9 cellular contexts compared by ENCODE assay signal in the genomic region with DNA sequence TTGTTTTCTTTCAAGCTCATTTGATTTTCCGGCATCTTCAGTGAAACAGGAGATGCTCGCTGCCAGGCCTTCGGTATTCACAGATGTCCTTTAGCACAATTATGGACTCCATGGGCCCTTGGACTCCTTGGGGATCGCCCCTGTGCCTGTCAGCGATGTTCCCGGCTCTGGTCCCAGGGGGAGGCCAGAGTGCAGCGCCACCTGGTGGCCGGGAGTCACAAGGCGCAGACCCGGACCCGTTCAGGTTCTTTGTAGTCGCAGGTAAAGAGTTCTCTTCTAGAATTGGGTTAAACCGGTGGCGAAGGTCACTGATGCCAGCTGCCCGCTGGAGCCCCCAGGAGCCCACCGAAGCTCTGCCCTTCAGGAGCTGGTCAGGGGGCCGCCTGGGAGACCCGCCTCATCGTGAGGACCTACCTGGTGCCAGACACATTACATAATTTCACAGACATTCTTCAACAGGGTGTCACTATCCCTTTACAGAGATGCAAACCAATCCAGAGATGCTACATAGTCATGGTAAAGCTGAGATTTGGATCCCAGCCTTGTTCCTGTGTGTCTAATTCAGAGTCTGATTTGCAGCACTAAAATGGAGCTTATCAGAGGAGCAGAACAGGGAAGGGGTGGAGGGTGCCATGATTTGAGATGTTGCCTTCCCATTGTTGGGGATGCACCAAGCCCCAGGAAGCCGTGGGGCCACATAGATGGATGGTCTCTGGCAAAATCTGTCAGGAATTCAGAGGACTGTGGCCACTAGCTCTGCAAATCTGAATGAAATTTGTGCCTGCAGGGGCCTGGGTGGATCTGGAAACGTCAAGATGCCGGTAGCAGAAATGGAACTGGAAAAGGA. TPM values are rescaled to one million over a fixed set of nuclear protein-coding genes. Genes with fewer than 3 reads are reported as not detected.
DNase-seq lines count a peak whose midpoint lies in the region; ATAC-seq and TF ChIP-seq lines count a peak whose summit lies in the region.
"Had no signal": no experiment of that assay in that cellular context is flagged by ENCODE, and none has a peak within 500 bp of the region (broad histone marks: within the 10 kb centered on the region; RNA-seq: fewer than 3 reads in every experiment).

No MANE protein-coding gene starts in this region.

- H3K79me2 ChIP-seq in PC-3 (ENCODE audit: low read length) (no peaks in the 10 kb centered on the region), trophoblast cell (ENCODE audit: control insufficient read depth, insufficient read depth, low read length, poor library complexity) (no peaks in the 10 kb centered on the region)

- no peak overlapping the region for H3K23ac ChIP-seq in trophoblast cell (ENCODE audit: low read length)

- H3K9me2 ChIP-seq in PC-3 (replicated peaks; ENCODE audit: low read length), result no peaks in the 10 kb centered on the region

- POLR2A ChIA-PET in CD4-positive, alpha-beta memory T cell (lab: Charles Lee; ENCODE audit: partially characterized antibody), result interaction anchor here (0.9 to 2.9 kb wide), 5 partner anchors 22 to 197 kb away, joined by 3 to 10 read pairs (median 5); partner anchors contain the start of gene ATG16L1
- POLR2A ChIA-PET in PC-3 (lab: Charles Lee; ENCODE audit: unreplicated experiment), result no interaction called here

- H3K9ac ChIP-seq in PC-3 (ENCODE audit: low read length) (no peak overlapping the region), trophoblast cell (ENCODE audit: low read length) (no peak overlapping the region)

- H3K18ac ChIP-seq in trophoblast cell (ENCODE audit: low read length), result no peak overlapping the region

- H3K4me1 Mint-ChIP-seq in CD4-positive, alpha-beta memory T cell, result peaks cover 9 to 31% (median 17%) of the 10 kb centered on the region in 4 donors
- H3K4me1 Mint-ChIP-seq in activated T-cell treated with anti-CD3 and anti-CD28 coated beads, Interleukin-2, amount 50 U/mL, for 72 hours (ENCODE audit: low read depth), result peaks cover 18% of the 10 kb centered on the region

- H2BK12ac ChIP-seq in trophoblast cell (ENCODE audit: low read length), result no peak overlapping the region

- no peak overlapping the region for H2BK120ac ChIP-seq in trophoblast cell (ENCODE audit: insufficient read depth, low read length, poor library complexity)

- peaks cover 0 to 1% of the 10 kb centered on the region in 2 donors for H3K27me3 Mint-ChIP-seq in CD4-positive, alpha-beta memory T cell
- H3K27me3 Mint-ChIP-seq in activated T-cell treated with anti-CD3 and anti-CD28 coated beads, Interleukin-2, amount 50 U/mL, for 72 hours (ENCODE audit: low read depth), result peaks cover 6% of the 10 kb centered on the region

- H3K36me3 Mint-ChIP-seq in CD4-positive, alpha-beta memory T cell, result peaks cover 0 to 1% of the 10 kb centered on the region in 2 donors
- H3K36me3 Mint-ChIP-seq in activated T-cell treated with anti-CD3 and anti-CD28 coated beads, Interleukin-2, amount 50 U/mL, for 72 hours (ENCODE audit: insufficient read depth in 2 of 2), result no peaks in the 10 kb centered on the region

- CTCF ChIA-PET in CD4-positive, alpha-beta memory T cell (lab: Charles Lee; ENCODE audit: partially characterized antibody), result interaction anchor here (0.7 to 6.5 kb wide), 60 partner anchors 8 to 343 kb away, joined by 3 to 63 read pairs (median 4); partner anchors contain the start of gene ATG16L1
- CTCF ChIA-PET in PC-3 (lab: Charles Lee), result interaction anchor here (0.5 to 0.6 kb wide), 2 partner anchors 8 to 21 kb away, joined by 3 to 5 read pairs; no protein-coding TSS in a partner anchor

- no peak overlapping the region for H3K4me3 ChIP-seq in CD4-positive, alpha-beta memory T cell (ENCODE audit: low read length in 2 of 2)
- H3K4me3 ChIP-seq in PC-3 (ENCODE audit: low read length) (no peak overlapping the region), fibroblast of villous mesenchyme (ENCODE audit: low read depth, low read length) (no peak overlapping the region), trophoblast cell (ENCODE audit: low read depth, low read length) (no peak overlapping the region)

- no peaks in the 10 kb centered on the region for H4K20me1 ChIP-seq in PC-3 (ENCODE audit: low read length)

- H3K27me3 ChIP-seq in CD4-positive, alpha-beta memory T cell (ENCODE audit: insufficient read depth, low read length), result no peaks in the 10 kb centered on the region
- H3K27me3 ChIP-seq in PC-3 (ENCODE audit: low read length) (no peaks in the 10 kb centered on the region), trophoblast cell (ENCODE audit: insufficient read depth, low read length) (no peaks in the 10 kb centered on the region)

- H3K4me1 ChIP-seq in CD4-positive, alpha-beta memory T cell (ENCODE audit: insufficient read depth, low read length), result peaks cover 11% of the 10 kb centered on the region
- H3K4me1 ChIP-seq in PC-3 (ENCODE audit: insufficient read depth, low read length) (peaks cover 50% of the 10 kb centered on the region), trophoblast cell (ENCODE audit: control insufficient read depth in 1 of 2, insufficient read depth in 2 of 2, low read length in 2 of 2) (peaks cover 0 to 6% of the 10 kb centered on the region in 2 experiments)

- no peaks in the 10 kb centered on the region for H3K36me3 ChIP-seq in CD4-positive, alpha-beta memory T cell (ENCODE audit: insufficient read depth, low read length)
- H3K36me3 ChIP-seq in PC-3 (ENCODE audit: low read depth, low read length) (peaks cover 2% of the 10 kb centered on the region; the same call in 1 of the 2 replicates), trophoblast cell (ENCODE audit: control insufficient read depth in 1 of 2, insufficient read depth in 2 of 2, low read length in 2 of 2) (no peaks in the 10 kb centered on the region)

- peak overlapping the region in 3 of 8 donors; percentile 26 to 42 (median 26) for H3K4me3 Mint-ChIP-seq in CD4-positive, alpha-beta memory T cell
- H3K4me3 Mint-ChIP-seq in activated T-cell treated with anti-CD3 and anti-CD28 coated beads, Interleukin-2, amount 50 U/mL, for 72 hours, result peak overlapping the region in 1 of 2 donors; percentile 21

- no peaks in the 10 kb centered on the region for H3K9me3 ChIP-seq in CD4-positive, alpha-beta memory T cell (ENCODE audit: control insufficient read depth in 1 of 2, low read length in 2 of 2)
- no peaks in the 10 kb centered on the region for H3K9me3 ChIP-seq in PC-3 (ENCODE audit: low read length)
- no peaks in the 10 kb centered on the region for H3K9me3 ChIP-seq in trophoblast cell (ENCODE audit: insufficient read depth, low read depth, low read length)

- H2AFZ ChIP-seq in PC-3 (ENCODE audit: low read length) (peak overlapping the region; percentile 33; the same call in 1 of the 2 replicates), trophoblast cell (ENCODE audit: insufficient read depth, low read length, poor library complexity) (no peak overlapping the region)

- peak in 4 of 5 donors; percentile 50 to 66 (median 54) for DNase-seq in CD4-positive, alpha-beta memory T cell
- DNase-seq in H4 (ENCODE audit: low spot score) (peak; percentile 28), PC-3 (peak; percentile 62), fibroblast of villous mesenchyme (ENCODE audit: low read depth) (peak; percentile 48), trophoblast cell (peak; percentile 46 to 70), ureter (ENCODE audit: low spot score) (peak; percentile 45)
- DNase-seq in activated T-cell treated with anti-CD3 and anti-CD28 coated beads, Interleukin-2, amount 50 U/mL, for 72 hours, result peak; percentile 77 to 84

- no peak overlapping the region for H3K27ac ChIP-seq in CD4-positive, alpha-beta memory T cell (ENCODE audit: low read depth, low read length)
- H3K27ac ChIP-seq in PC-3 (ENCODE audit: low read length), result no peak overlapping the region
- H3K27ac ChIP-seq in trophoblast cell (ENCODE audit: low read depth, low read length), result no peak overlapping the region

- no peaks in the 10 kb centered on the region for H3K79me1 ChIP-seq in trophoblast cell (ENCODE audit: low read length)

- H2AK5ac ChIP-seq in trophoblast cell (ENCODE audit: low read length), result no peak overlapping the region

- H3K9me3 Mint-ChIP-seq in CD4-positive, alpha-beta memory T cell, result no peaks in the 10 kb centered on the region
- H3K9me3 Mint-ChIP-seq in activated T-cell treated with anti-CD3 and anti-CD28 coated beads, Interleukin-2, amount 50 U/mL, for 72 hours, result no peaks in the 10 kb centered on the region

- no peak overlapping the region for H4K12ac ChIP-seq in trophoblast cell (ENCODE audit: low read depth, low read length)

- no peak overlapping the region for H3K4ac ChIP-seq in trophoblast cell (ENCODE audit: low read depth, low read length)

- peaks cover 4% of the 10 kb centered on the region for H3F3A ChIP-seq in PC-3 (ENCODE audit: low read length, unreplicated experiment)

- H4K91ac ChIP-seq in trophoblast cell (ENCODE audit: low read depth, low read length), result no peak overlapping the region

- no peak overlapping the region for H2BK5ac ChIP-seq in trophoblast cell (ENCODE audit: low read depth, low read length, poor library complexity)

- TF ChIP-seq CTCF in PC-3 (conservative IDR thresholded peaks at IDR 0.05; ENCODE audit: low read depth, low read length) (peak; percentile 96), fibroblast of villous mesenchyme (IDR thresholded peaks at IDR 0.05; ENCODE audit: insufficient read depth, low read depth, low read length) (peak; percentile 88)

- ATAC-seq in PC-3 (no peak), HG03280 (IDR thresholded peaks at IDR 0.05; ENCODE audit: unreplicated experiment) (no peak)
- peak; percentile 77 to 83 for ATAC-seq in activated T-cell treated with anti-CD3 and anti-CD28 coated beads, Interleukin-2, amount 50 U/mL, for 72 hours (replicated peaks in 1 of 2)

- no TSS peak for BruUV-seq in PC-3 (replicated peaks; lab: Mats Ljungman, UMichigan)

- H3K27ac Mint-ChIP-seq in CD4-positive, alpha-beta memory T cell, result peak overlapping the region in 5 of 7 donors; percentile 29 to 71 (median 63)
- H3K27ac Mint-ChIP-seq in activated T-cell treated with anti-CD3 and anti-CD28 coated beads, Interleukin-2, amount 50 U/mL, for 72 hours, result peak overlapping the region; percentile 20

- H3K4me2 ChIP-seq in PC-3 (ENCODE audit: low read length) (no peak overlapping the region), trophoblast cell (ENCODE audit: low read length) (no peak overlapping the region)

- intact Hi-C loops in CD4-positive, alpha-beta memory T cell (cut with micrococcal nuclease), result loop anchor here (10.0 kb wide), 2 partner anchors 199 to 439 kb away; no protein-coding TSS in a partner anchor
- intact Hi-C loops in PC-3 (cut with micrococcal nuclease), result loop anchor here (5.0 to 10.0 kb wide), 3 partner anchors 113 to 179 kb away; partner anchors contain the start of gene SNORC

- WGBS in trophoblast cell (ENCODE audit: extremely low coverage, insufficient coverage, insufficient read length), result no CpG with 5 or more reads among the region's 22 CpGs

- no peak overlapping the region for H4K8ac ChIP-seq in trophoblast cell (ENCODE audit: low read depth, low read length)

- no peak overlapping the region for H3K14ac ChIP-seq in trophoblast cell (ENCODE audit: low read length)

RNA-seq across cellular contexts. Expression of gene INPP5D, which starts 6.0 kb away (rescaled TPM):
- total RNA-seq in CD4-positive, alpha-beta memory T cell, result 100 to 1,000 TPM; 117 to 127 TPM
- 100 to 1,000 TPM in 1 of 2 donors, 10 to 100 TPM in 1; 29.6 to 125 TPM for polyA plus RNA-seq in CD4-positive, alpha-beta memory T cell
- 0.46 TPM in 1 of 2 replicates, not detected in the other for total RNA-seq in H4 (2014; rRNA removed; shearing (Covaris generic))
- 0.26 and 1.9 TPM in 2 replicates for total RNA-seq in PC-3 (2014; rRNA removed)
- 10 to 100 TPM; 64.8 to 69.3 TPM for total RNA-seq in activated T-cell treated with anti-CD3 and anti-CD28 coated beads, Interleukin-2, amount 50 U/mL, for 72 hours
- total RNA-seq in fibroblast of villous mesenchyme, result under 0.01 and 0.64 TPM in 2 replicates
- polyA plus RNA-seq in trophoblast cell (2013), result 6.1 and 6.2 TPM in 2 replicates
- 43.4 TPM for total RNA-seq in ureter

RNA-seq across cellular contexts. Expression of gene NEU2, which starts 21.7 kb away (rescaled TPM):
- not detected for total RNA-seq in CD4-positive, alpha-beta memory T cell
- polyA plus RNA-seq in CD4-positive, alpha-beta memory T cell, result not detected
- not detected in 2 replicates for total RNA-seq in H4 (2014; rRNA removed; shearing (Covaris generic))
- total RNA-seq in PC-3 (2014; rRNA removed), result 4.0 and 4.5 TPM in 2 replicates
- not detected for total RNA-seq in activated T-cell treated with anti-CD3 and anti-CD28 coated beads, Interleukin-2, amount 50 U/mL, for 72 hours
- total RNA-seq in fibroblast of villous mesenchyme, result not detected in 2 replicates
- 0.04 TPM in 1 of 2 replicates, not detected in the other for polyA plus RNA-seq in trophoblast cell (2013)
- not detected for total RNA-seq in ureter
- total RNA-seq: temporal lobe had no signal

RNA-seq across cellular contexts. Expression of gene NGEF, which starts 41.1 kb away (rescaled TPM):
- total RNA-seq in CD4-positive, alpha-beta memory T cell, result not detected
- polyA plus RNA-seq in CD4-positive, alpha-beta memory T cell, result not detected
- total RNA-seq in H4 (2014; rRNA removed; shearing (Covaris generic)), result 1.3 and 3.3 TPM in 2 replicates
- total RNA-seq in PC-3 (2014; rRNA removed) (71.3 and 80.2 TPM in 2 replicates), fibroblast of villous mesenchyme (under 0.01 and 0.86 TPM in 2 replicates), ureter (8.1 TPM)
- 1 to 10 TPM in 1 of 2 donors, under 1 TPM in 1; 0.55 to 2.3 TPM for total RNA-seq in activated T-cell treated with anti-CD3 and anti-CD28 coated beads, Interleukin-2, amount 50 U/mL, for 72 hours
- 0.21 and 0.26 TPM in 2 replicates for polyA plus RNA-seq in trophoblast cell (2013)

Comparison
In these comparisons a context has a peak if more than half of its experiments do, and no peak if none do; other contexts are left out.
1. DNase-seq: peak in every context shown above with its lines; median percentile 80 in activated T-cell treated with anti-CD3 and anti-CD28 coated beads, Interleukin-2, amount 50 U/mL, for 72 hours; 62 in PC-3; 58 in trophoblast cell; 54 in CD4-positive, alpha-beta memory T cell; 48 in fibroblast of villous mesenchyme; 45 in ureter; 28 in H4.
2. ATAC-seq: peak in activated T-cell treated with anti-CD3 and anti-CD28 coated beads, Interleukin-2, amount 50 U/mL, for 72 hours (2 of 2); none in PC-3 (single experiment) and HG03280 (single experiment).
3. RNA of gene INPP5D, which starts 6.0 kb away (total RNA-seq): 117 to 127 TPM in CD4-positive, alpha-beta memory T cell, 64.8 to 69.3 TPM in activated T-cell treated with anti-CD3 and anti-CD28 coated beads, Interleukin-2, amount 50 U/mL, for 72 hours and 43.4 TPM in ureter (single experiment); 0.46 TPM in H4, 0.26 to 1.9 TPM in PC-3 and under 0.01 to 0.64 TPM in fibroblast of villous mesenchyme; every median in the first group is over 10 times any median in the second.